ENCODE assay signal across 24 cellular contexts in the genomic region with DNA sequence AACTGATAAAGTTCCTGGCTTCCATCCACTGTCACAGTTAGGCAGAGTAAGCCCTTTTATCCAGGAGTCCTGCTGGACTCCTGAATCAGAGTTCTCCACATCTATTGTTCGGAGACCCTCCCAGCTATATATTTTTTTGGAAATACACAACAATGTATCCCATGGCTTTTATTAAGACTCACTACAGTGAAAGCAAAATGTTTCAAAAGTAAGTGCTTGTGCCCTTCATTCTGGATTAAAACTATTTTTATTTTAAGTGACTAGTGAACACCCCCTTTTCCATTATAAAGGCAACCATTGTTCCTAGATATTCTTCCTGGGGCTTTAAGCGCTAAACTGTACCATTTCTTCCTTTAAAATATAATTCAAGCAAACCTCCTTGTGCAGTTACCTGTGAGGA. TPM values are rescaled to one million over a fixed set of nuclear protein-coding genes. Genes with fewer than 3 reads are reported as not detected.
DNase-seq lines count a peak whose midpoint lies in the region; FAIRE-seq and TF ChIP-seq lines count a peak whose summit lies in the region.
"Had no signal": no experiment of that assay in that cellular context is flagged by ENCODE, and none has a peak within 500 bp of the region (broad histone marks: within the 10 kb centered on the region; RNA-seq: fewer than 3 reads in every experiment).

No MANE protein-coding gene starts in this region.

- peak overlapping the region; percentile 28; the same call in 1 of the 2 replicates for H3K27ac ChIP-seq in VCaP
- no peak overlapping the region for H3K27ac ChIP-seq in endodermal cell (ENCODE audit: low read depth, low read length)
- H3K27ac ChIP-seq in tibial nerve = no peak overlapping the region
- H3K27ac ChIP-seq: 22Rv1; A549; BLaER1 treated with 17β-estradiol and CSF1 and Interleukin-3, amounts not matched to agents 10 nM and 100 nM; C4-2B had no signal

- H3K4me1 Mint-ChIP-seq in endodermal cell = no peaks in the 10 kb centered on the region
- H3K4me1 Mint-ChIP-seq: B cell had no signal

- H3K4me3 Mint-ChIP-seq in endodermal cell = no peak overlapping the region
- H3K4me3 Mint-ChIP-seq: B cell; CD4-positive, alpha-beta T cell; CD8-positive, alpha-beta T cell had no signal

- no peaks in the 10 kb centered on the region for H3K27me3 ChIP-seq in endodermal cell (ENCODE audit: control insufficient read depth, insufficient read depth, low read length, poor library complexity, severe bottlenecking)
- H3K27me3 ChIP-seq in tibial nerve = peaks cover 0 to 3% of the 10 kb centered on the region in 2 donors

- H3K9me3 Mint-ChIP-seq in endodermal cell = peaks cover 65% of the 10 kb centered on the region
- H3K9me3 Mint-ChIP-seq: CD4-positive, alpha-beta T cell; CD8-positive, alpha-beta T cell had no signal

- peaks cover 65% of the 10 kb centered on the region for H3K36me3 Mint-ChIP-seq in endodermal cell (ENCODE audit: low read depth)
- H3K36me3 Mint-ChIP-seq: CD8-positive, alpha-beta T cell had no signal

- WGBS in endodermal cell (ENCODE audit: insufficient coverage in 1 of 2, insufficient read length in 1 of 2), 2 experiments = 100% methylated on average over 2 of the region's 2 CpGs; no CpG with 5 or more reads in 1 of the 2 experiments
- WGBS in tibial nerve, 2 donors = 88 to 100% methylated on average over 2 of the region's 2 CpGs

- H3K4me1 ChIP-seq in endodermal cell (ENCODE audit: control insufficient read depth, insufficient read depth, low read length) (no peaks in the 10 kb centered on the region), tibial nerve (no peaks in the 10 kb centered on the region)
- H3K4me1 ChIP-seq: A549; BLaER1 treated with 17β-estradiol and CSF1 and Interleukin-3, amounts not matched to agents 10 nM and 100 nM; Caco-2 had no signal

- H3K36me3 ChIP-seq in endodermal cell (ENCODE audit: control insufficient read depth, insufficient read depth, low read length) (peaks cover 65% of the 10 kb centered on the region), tibial nerve (no peaks in the 10 kb centered on the region)

- TF ChIP-seq EP300 in tibial nerve (IDR thresholded peaks at IDR 0.05) = no peak

- H3K4me3 ChIP-seq in endodermal cell (ENCODE audit: low read length) (peak overlapping the region; percentile 45), tibial nerve (no peak overlapping the region)
- H3K4me3 ChIP-seq: A549; BLaER1 treated with 17β-estradiol and CSF1 and Interleukin-3, amounts not matched to agents 10 nM and 100 nM; GM12878 had no signal

- no peak overlapping the region for H3K27ac Mint-ChIP-seq in endodermal cell
- H3K27ac Mint-ChIP-seq: B cell; CD4-positive, alpha-beta T cell; CD8-positive, alpha-beta T cell had no signal

- no peak for TF ChIP-seq CTCF in D721Med (IDR thresholded peaks at IDR 0.05; ENCODE audit: insufficient read depth, missing control alignments)
- TF ChIP-seq CTCF in VCaP (conservative IDR thresholded peaks at IDR 0.05) = no peak
- no peak for TF ChIP-seq CTCF in endodermal cell (conservative IDR thresholded peaks at IDR 0.05)
- no peak for TF ChIP-seq CTCF in tibial nerve (IDR thresholded peaks at IDR 0.05)

- DNase-seq in D721Med (ENCODE audit: insufficient read length, low spot score) (no peak), endodermal cell (no peak), anterior cingulate cortex (lab: John Stamatoyannopoulos, UW) (no peak), tibial nerve (ENCODE audit: low spot score in 2 of 2) (no peak)
- DNase-seq: AML-193; Caco-2; Calu3; CD4-positive, alpha-beta T cell; CD8-positive, alpha-beta T cell; DMS 273 treated with DMSO at 0.1 percent for 48 hours; DMS153; DMS53; DMS79; DND-41; EL; GDM1 had no signal

- H3K27me3 Mint-ChIP-seq in endodermal cell (ENCODE audit: insufficient read depth) = no peaks in the 10 kb centered on the region
- H3K27me3 Mint-ChIP-seq: B cell; CD4-positive, alpha-beta T cell had no signal

- no peak overlapping the region for H3K9ac ChIP-seq in endodermal cell (ENCODE audit: extremely low read depth, low read length, poor library complexity, severe bottlenecking)
- H3K9ac ChIP-seq: BLaER1 treated with 17β-estradiol and CSF1 and Interleukin-3, amounts not matched to agents 10 nM and 100 nM had no signal

- FAIRE-seq in D721Med (lab: Jason Lieb, UNC) = peak; percentile 16
- FAIRE-seq: GM12878, GM12892 had no signal

- TF ChIP-seq POLR2A in tibial nerve (IDR thresholded peaks at IDR 0.05) = no peak

- H3K9me3 ChIP-seq in endodermal cell (ENCODE audit: control insufficient read depth, low read length) (peaks cover 40% of the 10 kb centered on the region), tibial nerve (no peaks in the 10 kb centered on the region)
- H3K9me3 ChIP-seq: A549, Caco-2 had no signal

RNA-seq across cellular contexts. Expression of gene KIF4A, which starts 56.8 kb away (rescaled TPM):
- total RNA-seq in endodermal cell = 10 to 100 TPM; 27.6 to 40.6 TPM
- 45.9 TPM for polyA plus RNA-seq in endodermal cell (2013, experiment 1 of 2)
- polyA plus RNA-seq in endodermal cell (2013, experiment 2 of 2) = 46.7 TPM
- total RNA-seq in tibial nerve = under 1 TPM in 1 of 4 donors, not detected in 3; 0.59 TPM
- total RNA-seq: CD8-positive, alpha-beta T cell had no signal

RNA-seq across cellular contexts. Expression of gene PDZD11, which starts 56.9 kb away (rescaled TPM):
- total RNA-seq in endodermal cell (10 to 100 TPM; 28.9 to 29.6 TPM), tibial nerve (10 to 100 TPM; 16.4 to 29.2 (median 20.2) TPM)
- polyA plus RNA-seq in endodermal cell (2013, experiment 1 of 2) = 45.9 TPM
- polyA plus RNA-seq in endodermal cell (2013, experiment 2 of 2) = 42.7 TPM

Comparison
In these comparisons a context has a peak if more than half of its experiments do, and no peak if none do; other contexts are left out.
1. RNA of gene KIF4A, which starts 56.8 kb away (total RNA-seq): 27.6 to 40.6 TPM in endodermal cell; 0.59 TPM in tibial nerve; every median in the first group is over 10 times any median in the second.